9 cellular contexts compared by ENCODE assay signal in genomic region chr18:23735021-23735464, GRCh38. TPM values are rescaled to one million over a fixed set of nuclear protein-coding genes. Genes with fewer than 3 reads are reported as not detected.
DNase-seq lines count a peak whose midpoint lies in the region; ATAC-seq and TF ChIP-seq lines count a peak whose summit lies in the region.
"Had no signal": no experiment of that assay in that cellular context is flagged by ENCODE, and none has a peak within 500 bp of the region (broad histone marks: within the 10 kb centered on the region; RNA-seq: fewer than 3 reads in every experiment).

No MANE protein-coding gene starts in this region.

- no peaks in the 10 kb centered on the region for H3K9me3 Mint-ChIP-seq in activated CD4-positive, alpha-beta T cell treated with anti-CD3 and anti-CD28 coated beads for 36 hours (ENCODE audit: low read depth)

- H3K4me3 ChIP-seq in astrocyte of the spinal cord (ENCODE audit: low read depth, low read length) (no peak overlapping the region), transverse colon (no peak overlapping the region)

- TF ChIP-seq CTCF in astrocyte of the spinal cord (IDR thresholded peaks at IDR 0.05; ENCODE audit: low read depth, low read length) (no peak), transverse colon (IDR thresholded peaks at IDR 0.05) (no peak)

- intact Hi-C loops in activated CD4-positive, alpha-beta T cell treated with anti-CD3 and anti-CD28 coated beads for 36 hours (cut with DNase I, micrococcal nuclease) = loop anchor here in 1 of 2 experiments (10.0 kb wide), 1 partner anchor 180 kb away; no protein-coding TSS in a partner anchor
- intact Hi-C loops in transverse colon (cut with DNase I; ENCODE audit: low total_unique reads) = no loop called here

- H3K27ac ChIP-seq in transverse colon = peak overlapping the region in 1 of 4 donors; percentile 9

- no peak for TF ChIP-seq POLR2A in transverse colon (IDR thresholded peaks at IDR 0.05)

- H3K4me1 Mint-ChIP-seq in activated CD4-positive, alpha-beta T cell treated with anti-CD3 and anti-CD28 coated beads for 36 hours = peaks cover 34% of the 10 kb centered on the region

- no peak overlapping the region for H3K4me3 Mint-ChIP-seq in activated CD4-positive, alpha-beta T cell treated with anti-CD3 and anti-CD28 coated beads for 36 hours

- CTCF ChIA-PET in activated CD4-positive, alpha-beta T cell treated with anti-CD3 and anti-CD28 coated beads for 36 hours (lab: Charles Lee) = interaction anchor here (0.6 to 0.8 kb wide), 2 partner anchors 8 to 15 kb away, joined by 3 read pairs; no protein-coding TSS in a partner anchor

- POLR2A ChIA-PET in activated CD4-positive, alpha-beta T cell treated with anti-CD3 and anti-CD28 coated beads for 36 hours (lab: Charles Lee) = interaction anchor here (0.6 kb wide), 1 partner anchor 501 kb away, joined by 3 read pairs; no protein-coding TSS in a partner anchor

- no peak for DNase-seq in activated CD4-positive, alpha-beta T cell treated with anti-CD3 and anti-CD28 coated beads for 36 hours
- DNase-seq in activated CD4-positive, alpha-beta T cell treated with anti-CD3 and anti-CD28 coated beads, Interleukin-2, amount 50 U/mL, for 4 hours = no peak
- DNase-seq in astrocyte of the spinal cord (ENCODE audit: low read depth, low spot score) = peak; percentile 52
- DNase-seq in transverse colon = peak; percentile 21
- DNase-seq in cerebellar cortex (ENCODE audit: low spot score) = no peak
- DNase-seq in NCI-H82 (lab: John Stamatoyannopoulos, UW) = no peak
- DNase-seq in epidermal melanocyte (ENCODE audit: insufficient read length, low spot score) = no peak
- DNase-seq: activated CD4-positive, alpha-beta T cell treated with anti-CD3 and anti-CD28 coated beads for 1 hour had no signal

- H3K27me3 ChIP-seq in transverse colon = no peaks in the 10 kb centered on the region

- H3K27ac Mint-ChIP-seq in activated CD4-positive, alpha-beta T cell treated with anti-CD3 and anti-CD28 coated beads for 36 hours = no peak overlapping the region

- no peak for TF ChIP-seq EP300 in transverse colon (IDR thresholded peaks at IDR 0.05; ENCODE audit: low read depth)

- H3K36me3 Mint-ChIP-seq in activated CD4-positive, alpha-beta T cell treated with anti-CD3 and anti-CD28 coated beads for 36 hours (ENCODE audit: low read depth) = no peaks in the 10 kb centered on the region

- peaks cover 5% of the 10 kb centered on the region for H3K27me3 Mint-ChIP-seq in activated CD4-positive, alpha-beta T cell treated with anti-CD3 and anti-CD28 coated beads for 36 hours

- ATAC-seq in activated CD4-positive, alpha-beta T cell treated with anti-CD3 and anti-CD28 coated beads for 36 hours = peak; percentile 65
- ATAC-seq in HG03139 (IDR thresholded peaks at IDR 0.05; ENCODE audit: unreplicated experiment) = peak; percentile 63

- H3K36me3 ChIP-seq in transverse colon = no peaks in the 10 kb centered on the region

- H3K4me1 ChIP-seq in transverse colon = peaks cover 3 to 20% (median 12%) of the 10 kb centered on the region in 4 donors

- in situ Hi-C loops in astrocyte of the spinal cord (cut with HindIII; ENCODE audit: low sequenced_read_pairs) = no loop called here
- in situ Hi-C loops in transverse colon (cut with MboI; ENCODE audit: low pct_ligation_motif_present in 1 of 4, low pct_unique_long_range_greater_than_20kb in 1 of 4, low sequenced_read_pairs in 3 of 4) = no loop called here

- 28 to 40% methylated on average over 4 to 6 of the region's 6 CpGs for WGBS in transverse colon (ENCODE audit: low coverage in 1 of 2), 2 donors

- no peaks in the 10 kb centered on the region for H3K9me3 ChIP-seq in transverse colon

RNA-seq across cellular contexts. Expression of gene LAMA3, which starts 45.8 kb away (rescaled TPM):
- under 1 TPM; 0.07 to 0.09 TPM for total RNA-seq in activated CD4-positive, alpha-beta T cell treated with anti-CD3 and anti-CD28 coated beads for 36 hours
- total RNA-seq in transverse colon = 10 to 100 TPM; 17.5 to 71.8 (median 47.4) TPM

Comparison
In these comparisons a context has a peak if more than half of its experiments do, and no peak if none do; other contexts are left out.
1. DNase-seq: peak in astrocyte of the spinal cord (single experiment) and transverse colon (single experiment); none in activated CD4-positive, alpha-beta T cell treated with anti-CD3 and anti-CD28 coated beads for 36 hours (single experiment), activated CD4-positive, alpha-beta T cell treated with anti-CD3 and anti-CD28 coated beads, Interleukin-2, amount 50 U/mL, for 4 hours (0 of 2), cerebellar cortex (single experiment), NCI-H82 (single experiment) and epidermal melanocyte (single experiment).
2. RNA of gene LAMA3, which starts 45.8 kb away (total RNA-seq): 17.5 to 71.8 TPM in transverse colon; 0.07 to 0.09 TPM in activated CD4-positive, alpha-beta T cell treated with anti-CD3 and anti-CD28 coated beads for 36 hours; every median in the first group is over 10 times any median in the second.